1 cellular context compared by ENCODE assay signal in the genomic region with DNA sequence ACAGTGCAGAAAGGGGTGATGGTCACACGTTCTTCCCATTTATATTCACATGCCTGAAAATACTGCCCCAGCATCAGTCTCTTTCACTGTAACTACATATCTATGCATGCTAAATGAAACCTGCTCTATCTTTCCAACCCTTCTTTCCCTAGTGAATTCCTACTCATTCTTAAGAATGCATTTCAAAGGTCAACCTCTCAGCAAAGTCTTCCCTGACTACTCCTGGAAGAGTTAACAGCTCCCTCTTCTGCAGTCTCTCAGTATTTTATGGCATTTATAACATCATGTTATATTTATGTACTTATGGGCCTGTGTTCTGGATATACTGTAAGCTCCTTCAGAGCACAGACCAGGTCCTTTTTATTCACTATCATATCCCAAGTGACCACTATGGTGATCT.
TF ChIP-seq lines count a peak whose summit lies in the region.

No MANE protein-coding gene starts in this region.

TF ChIP-seq in IMR-90, 13 proteins besides CTCF, POLR2A, EP300 and RAD21:
- TF ChIP-seq SMC3 (IDR thresholded peaks at IDR 0.05; ENCODE audit: low read depth, low read length) (peak; percentile 43), MAZ (IDR thresholded peaks at IDR 0.05; ENCODE audit: borderline replicate concordance, low read depth, low read length) (no peak)
